In genomic region chr7:70761711-70762328, GRCh38 we compare ENCODE assay signal across 16 cellular contexts.
DNase-seq lines count a peak whose midpoint lies in the region; ATAC-seq, FAIRE-seq and TF ChIP-seq lines count a peak whose summit lies in the region.
"Had no signal": no experiment of that assay in that cellular context is flagged by ENCODE, and none has a peak within 500 bp of the region (broad histone marks: within the 10 kb centered on the region; RNA-seq: fewer than 3 reads in every experiment).

No MANE protein-coding gene starts in this region.

- H3K9ac ChIP-seq in keratinocyte (ENCODE audit: control insufficient read depth, extremely low read depth, insufficient read depth, low read length) = no peak overlapping the region

- H3K36me3 ChIP-seq in keratinocyte (ENCODE audit: control insufficient read depth in 2 of 2, extremely low read depth in 1 of 2, insufficient read depth in 2 of 2, low read length in 2 of 2) (peaks cover 11 to 12% of the 10 kb centered on the region in 2 experiments), right lobe of liver (peaks cover 0 to 6% (median 3%) of the 10 kb centered on the region in 4 donors), tibial artery (peaks cover 11 to 40% (median 23%) of the 10 kb centered on the region in 3 donors)

- no peaks in the 10 kb centered on the region for H4K20me1 ChIP-seq in keratinocyte (ENCODE audit: control insufficient read depth, extremely low read depth, insufficient read depth, low read length)

- peaks cover 28% of the 10 kb centered on the region for H3K79me2 ChIP-seq in keratinocyte (ENCODE audit: control insufficient read depth, insufficient read depth, low read length)

- dilution Hi-C loops in keratinocyte (cut with MboI; ENCODE audit: extremely low pct_ligation_motif_present, low sequenced_read_pairs) = no loop called here

- no peak overlapping the region for H2AFZ ChIP-seq in keratinocyte (ENCODE audit: control insufficient read depth, low read length)

- H3K27me3 ChIP-seq in keratinocyte (ENCODE audit: control insufficient read depth, extremely low read depth, insufficient read depth, low read length) (no peaks in the 10 kb centered on the region), right lobe of liver (no peaks in the 10 kb centered on the region), tibial artery (no peaks in the 10 kb centered on the region)
- H3K27me3 ChIP-seq: upper lobe of right lung had no signal

- FAIRE-seq in keratinocyte (lab: Jason Lieb, UNC) = peak; percentile 34

- H3K4me1 ChIP-seq in keratinocyte (ENCODE audit: control insufficient read depth, extremely low read depth, insufficient read depth, low read length) (no peaks in the 10 kb centered on the region), right lobe of liver (no peaks in the 10 kb centered on the region), tibial artery (peaks cover 0 to 9% (median 0%) of the 10 kb centered on the region in 4 donors)
- H3K4me1 ChIP-seq: Caco-2, upper lobe of right lung had no signal

- no peak overlapping the region for H3K4me2 ChIP-seq in keratinocyte (ENCODE audit: control insufficient read depth, extremely low read depth, insufficient read depth, low read depth, low read length)

- peaks cover 2% of the 10 kb centered on the region for H3K9me1 ChIP-seq in keratinocyte (ENCODE audit: control insufficient read depth, extremely low read depth, insufficient read depth, low read length)

- TF ChIP-seq POLR2A in right lobe of liver (IDR thresholded peaks at IDR 0.05) = no peak

- WGBS in right lobe of liver (ENCODE audit: insufficient coverage, low coverage, low lambda C conversion rate, missing lambda C conversion rate) = 82% methylated on average over 4 of the region's 4 CpGs

- CTCF ChIA-PET in GM10248 (lab: Yijun Ruan, JAX) = interaction anchor here (1.1 to 4.1 kb wide), 3 partner anchors 40 to 64 kb away, joined by 3 to 20 read pairs (median 3); no protein-coding TSS in a partner anchor

- intact Hi-C loops in cardiac septum (cut with DNase I) (no loop called here), right lobe of liver (cut with DNase I) (no loop called here), tibial artery (cut with DNase I; ENCODE audit: low total_unique reads) (no loop called here)

- H3K4me3 ChIP-seq in keratinocyte (ENCODE audit: control insufficient read depth in 2 of 3, extremely low read depth in 1 of 3, insufficient read depth in 2 of 3, low read depth in 1 of 3, low read length in 3 of 3) (no peak overlapping the region), right lobe of liver (no peak overlapping the region), tibial artery (no peak overlapping the region)
- H3K4me3 ChIP-seq: upper lobe of right lung had no signal

- H3K9me3 ChIP-seq in keratinocyte (ENCODE audit: control insufficient read depth, low read depth, low read length) (no peaks in the 10 kb centered on the region), right lobe of liver (no peaks in the 10 kb centered on the region), tibial artery (no peaks in the 10 kb centered on the region)
- H3K9me3 ChIP-seq: Caco-2, upper lobe of right lung had no signal

- ATAC-seq in GM19463 (IDR thresholded peaks at IDR 0.05; ENCODE audit: unreplicated experiment) = peak; percentile 24
- ATAC-seq in HG03432 (IDR thresholded peaks at IDR 0.05; ENCODE audit: unreplicated experiment) = peak; percentile 32
- no peak for ATAC-seq in right lobe of liver

- POLR2A ChIA-PET in GM10248 (lab: Yijun Ruan, JAX) = no interaction called here

- H3K27ac ChIP-seq in keratinocyte (ENCODE audit: control insufficient read depth, insufficient read depth, low read length) (no peak overlapping the region), right lobe of liver (no peak overlapping the region), tibial artery (no peak overlapping the region)
- H3K27ac ChIP-seq: upper lobe of right lung had no signal

- TF ChIP-seq CTCF in GM10248 (IDR thresholded peaks at IDR 0.05; ENCODE audit: control extremely low read depth, extremely low read depth, low read depth, missing control alignments) = no peak
- no peak for TF ChIP-seq CTCF in keratinocyte (optimal IDR thresholded peaks at IDR 0.05 in 1 of 3, IDR thresholded peaks at IDR 0.05 in 1 of 3, conservative IDR thresholded peaks at IDR 0.05 in 1 of 3; ENCODE audit: extremely low read depth in 1 of 3, insufficient read depth in 2 of 3, low read length in 3 of 3)
- TF ChIP-seq CTCF in right lobe of liver (IDR thresholded peaks at IDR 0.05) = no peak
- no peak for TF ChIP-seq CTCF in tibial artery (IDR thresholded peaks at IDR 0.05)

- DNase-seq in GM10248 (ENCODE audit: extremely low spot score) = peak; percentile 58
- DNase-seq in keratinocyte (ENCODE audit: low read depth, low spot score) = no peak
- no peak for DNase-seq in cardiac septum (ENCODE audit: low spot score)
- no peak for DNase-seq in right lobe of liver
- DNase-seq in stimulated activated CD4-positive, alpha-beta T cell treated with anti-CD3 and anti-CD28 coated beads, Interleukin-2, amount 100 ng/mL, for 24 hours = no peak
- DNase-seq in tibial artery = no peak
- DNase-seq: activated naive CD4-positive, alpha-beta T cell treated with anti-CD3 and anti-CD28 coated beads for 36 hours; Caco-2; midbrain; NCI-H146; occipital lobe; SHP77 treated with DMSO at 0.1 percent for 48 hours; stimulated activated CD4-positive, alpha-beta T cell treated with anti-CD3 and anti-CD28 coated beads, Interleukin-4, amount 100 ng/mL, for 4 hours; upper lobe of right lung had no signal

Comparison
In these comparisons a context has a peak if more than half of its experiments do, and no peak if none do; other contexts are left out.
1. ATAC-seq: peak in GM19463 (single experiment) and HG03432 (single experiment); none in right lobe of liver (0 of 4).